Comparison of ENCODE assay signal across 1 cellular context in the genomic region with DNA sequence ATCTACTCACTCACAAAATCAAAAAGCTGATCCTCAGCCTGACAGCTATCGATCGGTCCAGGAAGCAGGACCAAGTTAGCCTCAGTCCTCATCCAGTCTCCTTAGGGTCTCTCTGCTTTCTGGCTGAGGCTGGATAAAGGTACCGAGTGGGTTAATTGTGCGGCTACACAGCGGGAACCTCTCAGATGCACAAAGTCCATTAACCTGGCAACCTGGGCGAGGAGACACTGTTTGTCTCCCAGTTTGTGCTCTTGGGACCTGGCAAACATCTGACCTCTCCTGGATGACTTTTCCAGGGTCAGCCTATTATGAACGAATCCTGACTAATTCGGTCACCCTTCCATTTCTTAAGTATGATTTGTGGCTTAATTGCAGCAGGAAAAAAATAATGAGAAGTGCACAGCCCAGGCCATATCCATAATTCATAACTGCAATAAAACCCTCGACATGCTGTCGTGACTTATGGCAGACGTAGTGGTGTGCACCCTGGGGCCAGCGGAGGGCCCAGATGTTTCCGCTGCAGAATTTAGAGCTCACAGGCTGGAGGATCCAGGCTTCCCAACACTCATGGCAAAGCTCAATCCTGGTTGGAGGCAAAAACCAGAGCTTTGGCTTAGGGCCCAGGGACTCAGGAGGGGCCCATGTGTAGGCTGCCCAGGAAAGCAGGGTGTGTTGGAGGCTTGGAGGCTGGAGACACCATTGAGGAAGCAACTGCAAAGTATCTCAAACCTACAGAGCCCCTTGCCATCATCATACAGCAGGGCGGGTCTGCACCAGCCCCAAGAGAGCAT.
TF ChIP-seq lines count a peak whose summit lies in the region.

No MANE protein-coding gene starts in this region.

TF ChIP-seq in HepG2, 621 proteins besides CTCF, POLR2A, EP300 and RAD21 (continued from another document and continues in another):
- TF ChIP-seq, protein P1, sequence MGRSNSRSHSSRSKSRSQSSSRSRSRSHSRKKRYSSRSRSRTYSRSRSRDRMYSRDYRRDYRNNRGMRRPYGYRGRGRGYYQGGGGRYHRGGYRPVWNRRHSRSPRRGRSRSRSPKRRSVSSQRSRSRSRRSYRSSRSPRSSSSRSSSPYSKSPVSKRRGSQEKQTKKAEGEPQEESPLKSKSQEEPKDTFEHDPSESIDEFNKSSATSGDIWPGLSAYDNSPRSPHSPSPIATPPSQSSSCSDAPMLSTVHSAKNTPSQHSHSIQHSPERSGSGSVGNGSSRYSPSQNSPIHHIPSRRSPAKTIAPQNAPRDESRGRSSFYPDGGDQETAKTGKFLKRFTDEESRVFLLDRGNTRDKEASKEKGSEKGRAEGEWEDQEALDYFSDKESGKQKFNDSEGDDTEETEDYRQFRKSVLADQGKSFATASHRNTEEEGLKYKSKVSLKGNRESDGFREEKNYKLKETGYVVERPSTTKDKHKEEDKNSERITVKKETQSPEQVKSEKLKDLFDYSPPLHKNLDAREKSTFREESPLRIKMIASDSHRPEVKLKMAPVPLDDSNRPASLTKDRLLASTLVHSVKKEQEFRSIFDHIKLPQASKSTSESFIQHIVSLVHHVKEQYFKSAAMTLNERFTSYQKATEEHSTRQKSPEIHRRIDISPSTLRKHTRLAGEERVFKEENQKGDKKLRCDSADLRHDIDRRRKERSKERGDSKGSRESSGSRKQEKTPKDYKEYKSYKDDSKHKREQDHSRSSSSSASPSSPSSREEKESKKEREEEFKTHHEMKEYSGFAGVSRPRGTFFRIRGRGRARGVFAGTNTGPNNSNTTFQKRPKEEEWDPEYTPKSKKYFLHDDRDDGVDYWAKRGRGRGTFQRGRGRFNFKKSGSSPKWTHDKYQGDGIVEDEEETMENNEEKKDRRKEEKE (IDR thresholded peaks at IDR 0.05): no peak
- TF ChIP-seq ZNF557 (CRISPR knock-in tag; IDR thresholded peaks at IDR 0.05) (no peak), ZFP62 (CRISPR knock-in tag; IDR thresholded peaks at IDR 0.05) (no peak), ESRRA (CRISPR knock-in tag; IDR thresholded peaks at IDR 0.05; ENCODE audit: low read depth) (peak; percentile 81; the same call in 1 of the 2 replicates), LRRFIP1 (CRISPR knock-in tag; conservative IDR thresholded peaks at IDR 0.05) (no peak), ZNF253 (CRISPR knock-in tag; IDR thresholded peaks at IDR 0.05; ENCODE audit: borderline replicate concordance) (no peak), LCORL (IDR thresholded peaks at IDR 0.05) (no peak), LCORL (CRISPR knock-in tag; IDR thresholded peaks at IDR 0.05) (peak; percentile 58), ZNF274 (CRISPR knock-in tag; IDR thresholded peaks at IDR 0.05) (no peak), ZFYVE20 (CRISPR knock-in tag; IDR thresholded peaks at IDR 0.05; ENCODE audit: borderline replicate concordance, low read depth) (no peak), DPF2 (CRISPR knock-in tag; IDR thresholded peaks at IDR 0.05; ENCODE audit: borderline replicate concordance, low read depth) (peak; percentile 48; the same call in 1 of the 2 replicates), ZNF709 (CRISPR knock-in tag; IDR thresholded peaks at IDR 0.05) (peak; percentile 47; the same call in 1 of the 2 replicates), ZNF547 (CRISPR knock-in tag; IDR thresholded peaks at IDR 0.05) (no peak), MLLT10 (CRISPR knock-in tag; IDR thresholded peaks at IDR 0.05) (no peak), ZNF747 (CRISPR knock-in tag; IDR thresholded peaks at IDR 0.05; ENCODE audit: borderline replicate concordance) (0 out of 2 replicates have a peak, but pooled peaks have one; percentile 27), MBD4 (IDR thresholded peaks at IDR 0.05; ENCODE audit: borderline replicate concordance, low read length) (no peak), NRL (CRISPR knock-in tag; IDR thresholded peaks at IDR 0.05; ENCODE audit: borderline replicate concordance) (no peak), JUNB (CRISPR knock-in tag; IDR thresholded peaks at IDR 0.05; ENCODE audit: borderline replicate concordance) (no peak), TSC22D2 (CRISPR knock-in tag; IDR thresholded peaks at IDR 0.05; ENCODE audit: borderline replicate concordance) (no peak), MTF1 (CRISPR knock-in tag; IDR thresholded peaks at IDR 0.05) (no peak), SRSF9 (IDR thresholded peaks at IDR 0.05; ENCODE audit: borderline replicate concordance, insufficient read depth, low read depth, low read length, poor library complexity, severe bottlenecking) (no peak), ZNF775 (CRISPR knock-in tag; IDR thresholded peaks at IDR 0.05; ENCODE audit: borderline replicate concordance) (no peak), CREB1 (IDR thresholded peaks at IDR 0.05) (no peak), CREB1 (CRISPR knock-in tag; IDR thresholded peaks at IDR 0.05) (peak; percentile 14; the same call in 1 of the 2 replicates), ZSCAN22 (CRISPR knock-in tag; IDR thresholded peaks at IDR 0.05) (no peak), SIX1 (CRISPR knock-in tag; IDR thresholded peaks at IDR 0.05; ENCODE audit: borderline replicate concordance) (no peak), ARHGAP35 (CRISPR knock-in tag; IDR thresholded peaks at IDR 0.05; ENCODE audit: borderline replicate concordance) (no peak), FOXA3 (CRISPR knock-in tag; IDR thresholded peaks at IDR 0.05) (peak; percentile 28; the same call in 1 of the 2 replicates), JUN (CRISPR knock-in tag; IDR thresholded peaks at IDR 0.05) (no peak), ZSCAN20 (CRISPR knock-in tag; IDR thresholded peaks at IDR 0.05; ENCODE audit: borderline replicate concordance) (no peak), FOXO1 (CRISPR knock-in tag; IDR thresholded peaks at IDR 0.05) (peak; percentile 63; the same call in 1 of the 2 replicates), MIER3 (CRISPR knock-in tag; IDR thresholded peaks at IDR 0.05; ENCODE audit: borderline replicate concordance) (0 out of 2 replicates have a peak, but pooled peaks have one; percentile 39)
- TF ChIP-seq, protein P2, sequence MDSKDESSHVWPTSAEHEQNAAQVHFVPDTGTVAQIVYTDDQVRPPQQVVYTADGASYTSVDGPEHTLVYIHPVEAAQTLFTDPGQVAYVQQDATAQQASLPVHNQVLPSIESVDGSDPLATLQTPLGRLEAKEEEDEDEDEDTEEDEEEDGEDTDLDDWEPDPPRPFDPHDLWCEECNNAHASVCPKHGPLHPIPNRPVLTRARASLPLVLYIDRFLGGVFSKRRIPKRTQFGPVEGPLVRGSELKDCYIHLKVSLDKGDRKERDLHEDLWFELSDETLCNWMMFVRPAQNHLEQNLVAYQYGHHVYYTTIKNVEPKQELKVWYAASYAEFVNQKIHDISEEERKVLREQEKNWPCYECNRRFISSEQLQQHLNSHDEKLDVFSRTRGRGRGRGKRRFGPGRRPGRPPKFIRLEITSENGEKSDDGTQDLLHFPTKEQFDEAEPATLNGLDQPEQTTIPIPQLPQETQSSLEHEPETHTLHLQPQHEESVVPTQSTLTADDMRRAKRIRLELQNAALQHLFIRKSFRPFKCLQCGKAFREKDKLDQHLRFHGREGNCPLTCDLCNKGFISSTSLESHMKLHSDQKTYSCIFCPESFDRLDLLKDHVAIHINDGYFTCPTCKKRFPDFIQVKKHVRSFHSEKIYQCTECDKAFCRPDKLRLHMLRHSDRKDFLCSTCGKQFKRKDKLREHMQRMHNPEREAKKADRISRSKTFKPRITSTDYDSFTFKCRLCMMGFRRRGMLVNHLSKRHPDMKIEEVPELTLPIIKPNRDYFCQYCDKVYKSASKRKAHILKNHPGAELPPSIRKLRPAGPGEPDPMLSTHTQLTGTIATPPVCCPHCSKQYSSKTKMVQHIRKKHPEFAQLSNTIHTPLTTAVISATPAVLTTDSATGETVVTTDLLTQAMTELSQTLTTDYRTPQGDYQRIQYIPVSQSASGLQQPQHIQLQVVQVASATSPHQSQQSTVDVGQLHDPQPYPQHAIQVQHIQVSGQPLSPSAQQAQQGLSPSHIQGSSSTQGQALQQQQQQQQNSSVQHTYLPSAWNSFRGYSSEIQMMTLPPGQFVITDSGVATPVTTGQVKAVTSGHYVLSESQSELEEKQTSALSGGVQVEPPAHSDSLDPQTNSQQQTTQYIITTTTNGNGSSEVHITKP (CRISPR knock-in tag; IDR thresholded peaks at IDR 0.05; ENCODE audit: low read depth): no peak; the same call in 1 of the 2 replicates
- TF ChIP-seq, protein P3, sequence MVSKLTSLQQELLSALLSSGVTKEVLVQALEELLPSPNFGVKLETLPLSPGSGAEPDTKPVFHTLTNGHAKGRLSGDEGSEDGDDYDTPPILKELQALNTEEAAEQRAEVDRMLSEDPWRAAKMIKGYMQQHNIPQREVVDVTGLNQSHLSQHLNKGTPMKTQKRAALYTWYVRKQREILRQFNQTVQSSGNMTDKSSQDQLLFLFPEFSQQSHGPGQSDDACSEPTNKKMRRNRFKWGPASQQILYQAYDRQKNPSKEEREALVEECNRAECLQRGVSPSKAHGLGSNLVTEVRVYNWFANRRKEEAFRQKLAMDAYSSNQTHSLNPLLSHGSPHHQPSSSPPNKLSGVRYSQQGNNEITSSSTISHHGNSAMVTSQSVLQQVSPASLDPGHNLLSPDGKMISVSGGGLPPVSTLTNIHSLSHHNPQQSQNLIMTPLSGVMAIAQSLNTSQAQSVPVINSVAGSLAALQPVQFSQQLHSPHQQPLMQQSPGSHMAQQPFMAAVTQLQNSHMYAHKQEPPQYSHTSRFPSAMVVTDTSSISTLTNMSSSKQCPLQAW (CRISPR knock-in tag; IDR thresholded peaks at IDR 0.05): no peak
- TF ChIP-seq, protein P4, sequence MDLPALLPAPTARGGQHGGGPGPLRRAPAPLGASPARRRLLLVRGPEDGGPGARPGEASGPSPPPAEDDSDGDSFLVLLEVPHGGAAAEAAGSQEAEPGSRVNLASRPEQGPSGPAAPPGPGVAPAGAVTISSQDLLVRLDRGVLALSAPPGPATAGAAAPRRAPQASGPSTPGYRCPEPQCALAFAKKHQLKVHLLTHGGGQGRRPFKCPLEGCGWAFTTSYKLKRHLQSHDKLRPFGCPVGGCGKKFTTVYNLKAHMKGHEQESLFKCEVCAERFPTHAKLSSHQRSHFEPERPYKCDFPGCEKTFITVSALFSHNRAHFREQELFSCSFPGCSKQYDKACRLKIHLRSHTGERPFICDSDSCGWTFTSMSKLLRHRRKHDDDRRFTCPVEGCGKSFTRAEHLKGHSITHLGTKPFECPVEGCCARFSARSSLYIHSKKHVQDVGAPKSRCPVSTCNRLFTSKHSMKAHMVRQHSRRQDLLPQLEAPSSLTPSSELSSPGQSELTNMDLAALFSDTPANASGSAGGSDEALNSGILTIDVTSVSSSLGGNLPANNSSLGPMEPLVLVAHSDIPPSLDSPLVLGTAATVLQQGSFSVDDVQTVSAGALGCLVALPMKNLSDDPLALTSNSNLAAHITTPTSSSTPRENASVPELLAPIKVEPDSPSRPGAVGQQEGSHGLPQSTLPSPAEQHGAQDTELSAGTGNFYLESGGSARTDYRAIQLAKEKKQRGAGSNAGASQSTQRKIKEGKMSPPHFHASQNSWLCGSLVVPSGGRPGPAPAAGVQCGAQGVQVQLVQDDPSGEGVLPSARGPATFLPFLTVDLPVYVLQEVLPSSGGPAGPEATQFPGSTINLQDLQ (CRISPR knock-in tag; IDR thresholded peaks at IDR 0.05): no peak
- TF ChIP-seq, protein P5, sequence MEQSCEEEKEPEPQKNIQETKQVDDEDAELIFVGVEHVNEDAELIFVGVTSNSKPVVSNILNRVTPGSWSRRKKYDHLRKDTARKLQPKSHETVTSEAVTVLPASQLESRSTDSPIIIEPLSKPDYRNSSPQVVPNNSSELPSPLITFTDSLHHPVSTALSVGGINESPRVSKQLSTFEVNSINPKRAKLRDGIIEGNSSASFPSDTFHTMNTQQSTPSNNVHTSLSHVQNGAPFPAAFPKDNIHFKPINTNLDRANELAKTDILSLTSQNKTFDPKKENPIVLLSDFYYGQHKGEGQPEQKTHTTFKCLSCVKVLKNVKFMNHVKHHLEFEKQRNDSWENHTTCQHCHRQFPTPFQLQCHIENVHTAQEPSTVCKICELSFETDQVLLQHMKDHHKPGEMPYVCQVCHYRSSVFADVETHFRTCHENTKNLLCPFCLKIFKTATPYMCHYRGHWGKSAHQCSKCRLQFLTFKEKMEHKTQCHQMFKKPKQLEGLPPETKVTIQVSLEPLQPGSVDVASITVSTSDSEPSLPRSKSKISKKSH (CRISPR knock-in tag; IDR thresholded peaks at IDR 0.05; ENCODE audit: borderline replicate concordance): no peak
- TF ChIP-seq, protein P6, sequence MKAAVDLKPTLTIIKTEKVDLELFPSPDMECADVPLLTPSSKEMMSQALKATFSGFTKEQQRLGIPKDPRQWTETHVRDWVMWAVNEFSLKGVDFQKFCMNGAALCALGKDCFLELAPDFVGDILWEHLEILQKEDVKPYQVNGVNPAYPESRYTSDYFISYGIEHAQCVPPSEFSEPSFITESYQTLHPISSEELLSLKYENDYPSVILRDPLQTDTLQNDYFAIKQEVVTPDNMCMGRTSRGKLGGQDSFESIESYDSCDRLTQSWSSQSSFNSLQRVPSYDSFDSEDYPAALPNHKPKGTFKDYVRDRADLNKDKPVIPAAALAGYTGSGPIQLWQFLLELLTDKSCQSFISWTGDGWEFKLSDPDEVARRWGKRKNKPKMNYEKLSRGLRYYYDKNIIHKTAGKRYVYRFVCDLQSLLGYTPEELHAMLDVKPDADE (CRISPR knock-in tag; IDR thresholded peaks at IDR 0.05): no peak
- TF ChIP-seq, protein P7, sequence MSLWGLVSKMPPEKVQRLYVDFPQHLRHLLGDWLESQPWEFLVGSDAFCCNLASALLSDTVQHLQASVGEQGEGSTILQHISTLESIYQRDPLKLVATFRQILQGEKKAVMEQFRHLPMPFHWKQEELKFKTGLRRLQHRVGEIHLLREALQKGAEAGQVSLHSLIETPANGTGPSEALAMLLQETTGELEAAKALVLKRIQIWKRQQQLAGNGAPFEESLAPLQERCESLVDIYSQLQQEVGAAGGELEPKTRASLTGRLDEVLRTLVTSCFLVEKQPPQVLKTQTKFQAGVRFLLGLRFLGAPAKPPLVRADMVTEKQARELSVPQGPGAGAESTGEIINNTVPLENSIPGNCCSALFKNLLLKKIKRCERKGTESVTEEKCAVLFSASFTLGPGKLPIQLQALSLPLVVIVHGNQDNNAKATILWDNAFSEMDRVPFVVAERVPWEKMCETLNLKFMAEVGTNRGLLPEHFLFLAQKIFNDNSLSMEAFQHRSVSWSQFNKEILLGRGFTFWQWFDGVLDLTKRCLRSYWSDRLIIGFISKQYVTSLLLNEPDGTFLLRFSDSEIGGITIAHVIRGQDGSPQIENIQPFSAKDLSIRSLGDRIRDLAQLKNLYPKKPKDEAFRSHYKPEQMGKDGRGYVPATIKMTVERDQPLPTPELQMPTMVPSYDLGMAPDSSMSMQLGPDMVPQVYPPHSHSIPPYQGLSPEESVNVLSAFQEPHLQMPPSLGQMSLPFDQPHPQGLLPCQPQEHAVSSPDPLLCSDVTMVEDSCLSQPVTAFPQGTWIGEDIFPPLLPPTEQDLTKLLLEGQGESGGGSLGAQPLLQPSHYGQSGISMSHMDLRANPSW (CRISPR knock-in tag; IDR thresholded peaks at IDR 0.05; ENCODE audit: borderline replicate concordance): 0 out of 2 replicates have a peak, but pooled peaks have one; percentile 55
